In genomic region chr11:62601364-62602140, GRCh38 we compare ENCODE assay signal across 8 cellular contexts. TPM values are rescaled to one million over a fixed set of nuclear protein-coding genes. Genes with fewer than 3 reads are reported as not detected.
DNase-seq lines count a peak whose midpoint lies in the region; ATAC-seq and TF ChIP-seq lines count a peak whose summit lies in the region.

MTA2 (minus strand) TSS chr11:62601865; CDS start chr11:62601450, 415 bp downstream.

- H3K27me3 ChIP-seq in uterus, result no peaks in the 10 kb centered on the region

- TF ChIP-seq POLR2A in uterus (IDR thresholded peaks at IDR 0.05), result peak in 1 of 2 donors; percentile 59

- TF ChIP-seq CTCF in uterus (IDR thresholded peaks at IDR 0.05), result no peak

- peak within 1 kb of the TSS; percentile 90 to 94 for H3K27ac ChIP-seq in uterus

- no peaks in the 10 kb centered on the region for H3K9me3 ChIP-seq in uterus

- intact Hi-C loops in T-helper 2 cell treated with Interferon-gamma antibody and Interleukin-4, amounts not matched to agents 100 ng/mL and 5 ng/mL, for 36 hours (cut with micrococcal nuclease), result loop anchor here (1.0 to 2.0 kb wide), 4 partner anchors 11 to 126 kb away; partner anchors contain the start of genes C11orf98, CSKMT, EML3 and HNRNPUL2
- intact Hi-C loops in left ventricle myocardium superior (cut with micrococcal nuclease) (no loop called here), uterus (cut with DNase I; ENCODE audit: low total_unique reads) (no loop called here)

- peak; percentile 89 for DNase-seq in NCI-H187 treated with DMSO at 0.1 percent for 48 hours (lab: John Stamatoyannopoulos, UW)
- peak; percentile 77 to 99 (median 96) for DNase-seq in anterior cingulate cortex (lab: John Stamatoyannopoulos, UW)
- peak; percentile 97 for DNase-seq in left ventricle myocardium superior
- DNase-seq in pulmonary artery endothelial cell (ENCODE audit: low read depth, low spot score), result peak; percentile 92
- DNase-seq in uterus, result peak; percentile 98 to 99

- H3K4me1 ChIP-seq in uterus, result peaks cover 9 to 10% of the 10 kb centered on the region in 2 donors

- peak; percentile 60 for ATAC-seq in GM18499 (IDR thresholded peaks at IDR 0.05; ENCODE audit: insufficient read depth, unreplicated experiment)
- peak; percentile 68 for ATAC-seq in HG02943 (IDR thresholded peaks at IDR 0.05; ENCODE audit: low read depth, unreplicated experiment)
- ATAC-seq in left ventricle myocardium superior, result peak; percentile 90

- peak within 1 kb of the TSS; percentile 58 to 80 for H3K4me3 ChIP-seq in uterus

- no peaks in the 10 kb centered on the region for H3K36me3 ChIP-seq in uterus

RNA-seq across cellular contexts. Expression of gene MTA2, which starts in this region (rescaled TPM):
- total RNA-seq in T-helper 2 cell treated with Interferon-gamma antibody and Interleukin-4, amounts not matched to agents 100 ng/mL and 5 ng/mL, for 36 hours, result 257 and 262 TPM in 2 replicates
- total RNA-seq in left ventricle myocardium superior (33.1 TPM), pulmonary artery endothelial cell (262 and 269 TPM in 2 replicates), uterus (100 to 1,000 TPM in 2 of 4 donors, 10 to 100 TPM in 2; 37.9 to 120 (median 78.2) TPM)

Comparison
In these comparisons a context has a peak if more than half of its experiments do, and no peak if none do; other contexts are left out.
1. Peak in every context shown above with its lines: DNase-seq, ATAC-seq, H3K4me3 ChIP-seq and H3K27ac ChIP-seq.